Comparison of ENCODE assay signal across 14 cellular contexts in genomic region chr10:102904337-102904736, GRCh38. TPM values are rescaled to one million over a fixed set of nuclear protein-coding genes. Genes with fewer than 3 reads are reported as not detected.
A peak's percentile ranks its signal among the peaks of the same experiment; 100 is the strongest.
DNase-seq lines count a peak whose midpoint lies in the region; ATAC-seq and TF ChIP-seq lines count a peak whose summit lies in the region.
"Had no signal": no experiment of that assay in that cellular context is flagged by ENCODE, and none has a peak within 500 bp of the region (broad histone marks: within the 10 kb centered on the region; RNA-seq: fewer than 3 reads in every experiment).

No MANE protein-coding gene starts in this region.

- H3K27me3 ChIP-seq in SJCRH30 (no peaks in the 10 kb centered on the region), thyroid gland (no peaks in the 10 kb centered on the region)
- H3K27me3 ChIP-seq: BLaER1 treated with 17β-estradiol and CSF1 and Interleukin-3, amounts not matched to agents 10 nM and 100 nM had no signal

- H3K4me1 ChIP-seq in SJCRH30 (peaks cover 2% of the 10 kb centered on the region; the same call in 1 of the 2 replicates), thyroid gland (peaks cover 0 to 3% of the 10 kb centered on the region in 2 donors)
- H3K4me1 ChIP-seq: BLaER1 treated with 17β-estradiol and CSF1 and Interleukin-3, amounts not matched to agents 10 nM and 100 nM had no signal

- no peak for TF ChIP-seq POLR2A in thyroid gland (IDR thresholded peaks at IDR 0.05)

- H3K36me3 ChIP-seq in SJCRH30 (0 out of 2 replicates have a peak, but pooled peaks cover 2% of the 10 kb centered on the region), thyroid gland (no peaks in the 10 kb centered on the region)

- intact Hi-C loops in thyroid gland (cut with DNase I) = loop anchor here (5.0 kb wide), 1 partner anchor 177 kb away; no protein-coding TSS in a partner anchor

- no peak overlapping the region for H3K27ac ChIP-seq in SJCRH30
- H3K27ac ChIP-seq in thyroid gland = no peak overlapping the region
- H3K27ac ChIP-seq: BLaER1 treated with 17β-estradiol and CSF1 and Interleukin-3, amounts not matched to agents 10 nM and 100 nM had no signal

- DNase-seq in HK-2 (ENCODE audit: unreplicated experiment) = peak; percentile 19
- peak; percentile 57 to 73 for DNase-seq in SJCRH30
- DNase-seq in kidney tubule cell (ENCODE audit: low spot score) = peak; percentile 14
- DNase-seq in thyroid gland = peak; percentile 51 to 57
- no peak for DNase-seq in activated effector memory CD4-positive, alpha-beta T cell treated with anti-CD3 and anti-CD28 coated beads, Interleukin-2, amount 50 U/mL, for 16 hours
- DNase-seq: Calu3; CD8-positive, alpha-beta T cell; DMS79 treated with DMSO at 0.1 percent for 48 hours; GF-D8; HCEC 1CT had no signal

- no peak for TF ChIP-seq CTCF in thyroid gland (IDR thresholded peaks at IDR 0.05)

- H3K9me3 ChIP-seq in SJCRH30 (replicated peaks) (no peaks in the 10 kb centered on the region; the same call in 1 of the 2 replicates), thyroid gland (no peaks in the 10 kb centered on the region)
- H3K9me3 ChIP-seq: BLaER1 treated with 17β-estradiol and CSF1 and Interleukin-3, amounts not matched to agents 10 nM and 100 nM had no signal

- no peak for ATAC-seq in HG02610 (IDR thresholded peaks at IDR 0.05; ENCODE audit: unreplicated experiment)
- ATAC-seq: CD8-positive, alpha-beta T cell; GM23338 had no signal

- no peak overlapping the region for H3K4me3 ChIP-seq in SJCRH30
- H3K4me3 ChIP-seq in thyroid gland (replicated peaks in 1 of 3) = no peak overlapping the region
- H3K4me3 ChIP-seq: BLaER1 treated with 17β-estradiol and CSF1 and Interleukin-3, amounts not matched to agents 10 nM and 100 nM; GM23338 had no signal

RNA-seq across cellular contexts. Expression of gene CNNM2, which starts 13.8 kb away (rescaled TPM):
- 4.5 and 4.9 TPM in 2 replicates for total RNA-seq in SJCRH30 (2014; rRNA removed; shearing (Covaris generic))
- 10 to 100 TPM; 15.2 to 19.2 (median 15.9) TPM for total RNA-seq in thyroid gland

RNA-seq across cellular contexts. Expression of gene AS3MT, which starts 35.1 kb away (rescaled TPM):
- total RNA-seq in SJCRH30 (2014; rRNA removed; shearing (Covaris generic)) = 13.7 and 14.8 TPM in 2 replicates
- 10 to 100 TPM in 2 of 4 donors, 1 to 10 TPM in 2; 9.8 to 19.2 (median 13.5) TPM for total RNA-seq in thyroid gland
- total RNA-seq: B cell had no signal

RNA-seq across cellular contexts. Expression of gene BORCS7, which starts 50.3 kb away (rescaled TPM):
- 19.9 and 24.3 TPM in 2 replicates for total RNA-seq in SJCRH30 (2014; rRNA removed; shearing (Covaris generic))
- 100 to 1,000 TPM in 2 of 4 donors, 10 to 100 TPM in 2; 77.4 to 134 (median 93.8) TPM for total RNA-seq in thyroid gland
